Comparison of ENCODE assay signal across 30 cellular contexts in genomic region chr7:152292897-152293296, GRCh38.
"Had no signal": no experiment of that assay in that cellular context is flagged by ENCODE, and none has a peak within 500 bp of the region (broad histone marks: within the 10 kb centered on the region; RNA-seq: fewer than 3 reads in every experiment).

No MANE protein-coding gene starts in this region.

- H3K4me1 Mint-ChIP-seq: activated CD4-positive, alpha-beta memory T cell treated with anti-CD3 and anti-CD28 coated beads, Interleukin-2, amount 10 ng/mL, durations not matched to agents 7 days and 5 days; activated CD8-positive, alpha-beta memory T cell treated with anti-CD3 and anti-CD28 coated beads, Interleukin-2, amount 10 ng/mL, durations not matched to agents 7 days and 5 days had no signal

- H3K27ac Mint-ChIP-seq: activated CD4-positive, alpha-beta memory T cell treated with anti-CD3 and anti-CD28 coated beads, Interleukin-2, amount 10 ng/mL, durations not matched to agents 7 days and 5 days; activated CD8-positive, alpha-beta memory T cell treated with anti-CD3 and anti-CD28 coated beads, Interleukin-2, amount 10 ng/mL, durations not matched to agents 7 days and 5 days; activated naive CD4-positive, alpha-beta T cell treated with anti-CD3 and anti-CD28 coated beads, Interleukin-2, amount 50 U/mL, for 24 hours had no signal

- H3K4me3 Mint-ChIP-seq: activated CD4-positive, alpha-beta memory T cell treated with anti-CD3 and anti-CD28 coated beads, Interleukin-2, amount 10 ng/mL, durations not matched to agents 7 days and 5 days; activated CD8-positive, alpha-beta memory T cell treated with anti-CD3 and anti-CD28 coated beads, Interleukin-2, amount 10 ng/mL, durations not matched to agents 7 days and 5 days; activated naive CD4-positive, alpha-beta T cell treated with anti-CD3 and anti-CD28 coated beads, Interleukin-2, amount 50 U/mL, for 24 hours had no signal

- H3K27me3 ChIP-seq: brain microvascular endothelial cell, MG63, SJCRH30 had no signal

- DNase-seq: activated CD4-positive, alpha-beta memory T cell treated with anti-CD3 and anti-CD28 coated beads, Interleukin-2, amount 10 ng/mL, durations not matched to agents 7 days and 5 days; activated CD4-positive, alpha-beta T cell treated with anti-CD3 and anti-CD28 coated beads for 1 hour; activated CD4-positive, alpha-beta T cell treated with anti-CD3 and anti-CD28 coated beads for 48 hours; activated CD4-positive, CD25-positive, alpha-beta regulatory T cell; activated CD8-positive, alpha-beta memory T cell treated with anti-CD3 and anti-CD28 coated beads for 24 hours; activated CD8-positive, alpha-beta memory T cell treated with anti-CD3 and anti-CD28 coated beads, Interleukin-2, amount 10 ng/mL, durations not matched to agents 7 days and 5 days; activated CD8-positive, alpha-beta memory T cell treated with anti-CD3 and anti-CD28 coated beads, Interleukin-2, amount 50 U/mL, for 48 hours; activated effector memory CD4-positive, alpha-beta T cell treated with Interleukin-2 at 50 U/mL for 16 hours; activated T-cell treated with anti-CD3 and anti-CD28 coated beads, Interleukin-2, amount 50 U/mL, for 48 hours; anterior cingulate cortex; brain microvascular endothelial cell; central memory CD4-positive, alpha-beta T cell; Kasumi-1; MG63; NCI-H1048; NCI-H1105 treated with DMSO at 0.1 percent for 48 hours; NCI-H1436; NCI-H1694; NCI-H1930; NCI-H2081 treated with DMSO at 0.1 percent for 48 hours; NCI-H226; NCI-H446 treated with DMSO at 0.1 percent for 48 hours; NCI-H524; SHP77; SJCRH30; T1000; WERI-Rb-1 had no signal

- H3K4me3 ChIP-seq: MG63, SJCRH30, SK-N-MC had no signal

- ATAC-seq: activated CD8-positive, alpha-beta memory T cell treated with anti-CD3 and anti-CD28 coated beads, Interleukin-2, amount 10 ng/mL, durations not matched to agents 7 days and 5 days; Panc1 had no signal

- H3K36me3 ChIP-seq: brain microvascular endothelial cell had no signal

- H3K4me1 ChIP-seq: SJCRH30 had no signal

- H3K9me3 Mint-ChIP-seq: activated naive CD4-positive, alpha-beta T cell treated with anti-CD3 and anti-CD28 coated beads, Interleukin-2, amount 50 U/mL, for 24 hours had no signal

- H3K27me3 Mint-ChIP-seq: activated CD4-positive, alpha-beta memory T cell treated with anti-CD3 and anti-CD28 coated beads, Interleukin-2, amount 10 ng/mL, durations not matched to agents 7 days and 5 days; activated CD8-positive, alpha-beta memory T cell treated with anti-CD3 and anti-CD28 coated beads, Interleukin-2, amount 10 ng/mL, durations not matched to agents 7 days and 5 days; activated naive CD4-positive, alpha-beta T cell treated with anti-CD3 and anti-CD28 coated beads, Interleukin-2, amount 50 U/mL, for 24 hours had no signal

- H3K27ac ChIP-seq: brain microvascular endothelial cell, SJCRH30, SK-N-MC, WERI-Rb-1 had no signal
